ENCODE assay signal across 27 cellular contexts in the genomic region with DNA sequence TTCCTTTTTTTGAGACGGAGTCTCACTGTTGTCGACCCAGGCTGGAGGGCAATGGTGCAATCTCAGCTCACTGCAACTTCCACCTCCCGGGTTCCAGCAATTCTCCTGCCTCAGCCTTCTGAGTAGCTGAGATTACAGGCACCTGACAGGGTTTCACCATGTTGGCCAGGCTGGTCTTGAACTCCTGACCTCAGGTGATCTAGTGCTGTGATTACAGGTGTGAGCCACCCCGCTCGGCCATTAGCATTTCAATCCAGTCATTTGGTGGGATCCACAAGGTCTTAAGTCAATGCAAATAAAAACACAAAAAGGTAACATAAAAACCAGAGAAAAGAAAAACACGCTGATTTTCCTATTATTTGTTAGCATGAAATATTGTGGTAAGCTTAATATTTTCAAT.
"Had no signal": no experiment of that assay in that cellular context is flagged by ENCODE, and none has a peak within 500 bp of the region (broad histone marks: within the 10 kb centered on the region; RNA-seq: fewer than 3 reads in every experiment).

No MANE protein-coding gene starts in this region.

- H3K4me1 ChIP-seq: body of pancreas, colonic mucosa, esophagus muscularis mucosa, foreskin keratinocyte, gastrocnemius medialis, heart left ventricle had no signal

- H3K4me3 ChIP-seq: body of pancreas, cardiac muscle cell, colonic mucosa, esophagus muscularis mucosa, gastrocnemius medialis, heart left ventricle had no signal

- H3K27me3 ChIP-seq: body of pancreas, cardiac muscle cell, colonic mucosa, esophagus muscularis mucosa, foreskin keratinocyte, gastrocnemius medialis, heart left ventricle had no signal

- H3K36me3 Mint-ChIP-seq: activated naive CD8-positive, alpha-beta T cell had no signal

- H3K4me3 Mint-ChIP-seq: activated CD4-positive, alpha-beta memory T cell treated with anti-CD3 and anti-CD28 coated beads, Interleukin-2, amount 10 ng/mL, durations not matched to agents 7 days and 5 days; activated CD4-positive, alpha-beta T cell treated with anti-CD3 and anti-CD28 coated beads, Interleukin-2, amount 10 ng/mL, durations not matched to agents 7 days and 5 days; activated naive CD8-positive, alpha-beta T cell; activated T-cell treated with anti-CD3 and anti-CD28 coated beads, Interleukin-2, amount 50 U/mL, for 4 hours; activated T-helper 17 cell treated with anti-CD3 and anti-CD28 coated beads, Interleukin-2, amount 50 U/mL, for 72 hours had no signal

- DNase-seq: activated CD4-positive, alpha-beta memory T cell treated with anti-CD3 and anti-CD28 coated beads, Interleukin-2, amount 10 ng/mL, durations not matched to agents 7 days and 5 days; activated CD4-positive, alpha-beta T cell treated with anti-CD3 and anti-CD28 coated beads for 1 hour; activated CD4-positive, alpha-beta T cell treated with anti-CD3 and anti-CD28 coated beads for 4 hours; activated CD4-positive, alpha-beta T cell treated with anti-CD3 and anti-CD28 coated beads, Interleukin-2, amount 10 ng/mL, durations not matched to agents 7 days and 5 days; activated CD4-positive, alpha-beta T cell treated with anti-CD3 and anti-CD28 coated beads, Interleukin-2, amount 50 U/mL, for 4 hours; activated effector memory CD4-positive, alpha-beta T cell treated with Interleukin-2 at 50 U/mL for 16 hours; activated gamma-delta T cell treated with Interleukin-2 at 50 U/mL for 16 hours; activated naive CD4-positive, alpha-beta T cell treated with anti-CD3 and anti-CD28 coated beads, Interleukin-2, amount 50 U/mL, for 16 hours; activated naive CD4-positive, alpha-beta T cell treated with Interleukin-2 at 50 U/mL for 16 hours; activated T-cell treated with anti-CD3 and anti-CD28 coated beads, Interleukin-2, amount 50 U/mL, for 4 hours; amniotic stem cell; anterior cingulate cortex; body of pancreas; central memory CD4-positive, alpha-beta T cell; cerebellar nuclear complex; colonic mucosa; effector CD8-positive, alpha-beta T cell; erythroblast; foreskin keratinocyte; gastrocnemius medialis; glutamatergic neuron; heart left ventricle; T-helper 2 cell had no signal

- H3K27ac ChIP-seq: body of pancreas, cardiac muscle cell, colonic mucosa, esophagus muscularis mucosa, foreskin keratinocyte, gastrocnemius medialis, heart left ventricle had no signal

- H3K27me3 Mint-ChIP-seq: activated CD4-positive, alpha-beta memory T cell treated with anti-CD3 and anti-CD28 coated beads, Interleukin-2, amount 10 ng/mL, durations not matched to agents 7 days and 5 days; activated CD4-positive, alpha-beta T cell treated with anti-CD3 and anti-CD28 coated beads, Interleukin-2, amount 10 ng/mL, durations not matched to agents 7 days and 5 days; activated naive CD8-positive, alpha-beta T cell; activated T-helper 17 cell treated with anti-CD3 and anti-CD28 coated beads, Interleukin-2, amount 50 U/mL, for 72 hours had no signal

- H3K9me3 ChIP-seq: body of pancreas, colonic mucosa, esophagus muscularis mucosa, gastrocnemius medialis, heart left ventricle had no signal

- ATAC-seq: activated T-cell treated with anti-CD3 and anti-CD28 coated beads, Interleukin-2, amount 50 U/mL, for 4 hours; activated T-helper 17 cell treated with anti-CD3 and anti-CD28 coated beads, Interleukin-2, amount 50 U/mL, for 72 hours; body of pancreas; foreskin keratinocyte; gastrocnemius medialis; heart left ventricle had no signal

- H3K27ac Mint-ChIP-seq: activated CD4-positive, alpha-beta memory T cell treated with anti-CD3 and anti-CD28 coated beads, Interleukin-2, amount 10 ng/mL, durations not matched to agents 7 days and 5 days; activated CD4-positive, alpha-beta T cell treated with anti-CD3 and anti-CD28 coated beads, Interleukin-2, amount 10 ng/mL, durations not matched to agents 7 days and 5 days; activated naive CD8-positive, alpha-beta T cell; activated T-helper 17 cell treated with anti-CD3 and anti-CD28 coated beads, Interleukin-2, amount 50 U/mL, for 72 hours had no signal

- H3K4me1 Mint-ChIP-seq: activated CD4-positive, alpha-beta memory T cell treated with anti-CD3 and anti-CD28 coated beads, Interleukin-2, amount 10 ng/mL, durations not matched to agents 7 days and 5 days; activated CD4-positive, alpha-beta T cell treated with anti-CD3 and anti-CD28 coated beads, Interleukin-2, amount 10 ng/mL, durations not matched to agents 7 days and 5 days; activated T-helper 17 cell treated with anti-CD3 and anti-CD28 coated beads, Interleukin-2, amount 50 U/mL, for 72 hours had no signal

- H3K36me3 ChIP-seq: cardiac muscle cell, colonic mucosa, esophagus muscularis mucosa, gastrocnemius medialis, heart left ventricle had no signal
